Comparison of ENCODE assay signal across 11 cellular contexts in genomic region chrX:70456256-70456655, GRCh38. TPM values are rescaled to one million over a fixed set of nuclear protein-coding genes. Genes with fewer than 3 reads are reported as not detected.
DNase-seq lines count a peak whose midpoint lies in the region; ATAC-seq and TF ChIP-seq lines count a peak whose summit lies in the region.
"Had no signal": no experiment of that assay in that cellular context is flagged by ENCODE, and none has a peak within 500 bp of the region (broad histone marks: within the 10 kb centered on the region; RNA-seq: fewer than 3 reads in every experiment).

No MANE protein-coding gene starts in this region.

- intact Hi-C loops in left ventricle myocardium inferior (cut with micrococcal nuclease): no loop called here
- intact Hi-C loops in left cardiac atrium (cut with DNase I): loop anchor here in 1 of 2 donors (10.0 kb wide), 1 partner anchor 99 kb away; no protein-coding TSS in a partner anchor

- DNase-seq in left ventricle myocardium inferior: no peak
- DNase-seq in left cardiac atrium: no peak
- no peak for DNase-seq in upper lobe of left lung
- no peak for DNase-seq in NCI-H226
- no peak for DNase-seq in hepatic stellate cell (ENCODE audit: low spot score)
- no peak for DNase-seq in foreskin keratinocyte
- DNase-seq: testis had no signal

- no peak for TF ChIP-seq CTCF in left ventricle myocardium inferior (IDR thresholded peaks at IDR 0.05; ENCODE audit: borderline replicate concordance)
- TF ChIP-seq CTCF in WI38 (IDR thresholded peaks at IDR 0.05; ENCODE audit: low read depth, low read length): no peak
- TF ChIP-seq CTCF in upper lobe of left lung (IDR thresholded peaks at IDR 0.05): no peak
- no peak for TF ChIP-seq CTCF in foreskin keratinocyte (conservative IDR thresholded peaks at IDR 0.05)

- H3K36me3 ChIP-seq in left ventricle myocardium inferior: peaks cover 4% of the 10 kb centered on the region
- H3K36me3 ChIP-seq in iPS-20b (ENCODE audit: insufficient read depth, low read depth, low read length): peaks cover 36% of the 10 kb centered on the region
- H3K36me3 ChIP-seq in upper lobe of left lung: no peaks in the 10 kb centered on the region

- H3K27me3 ChIP-seq in left ventricle myocardium inferior (ENCODE audit: low read depth): no peaks in the 10 kb centered on the region
- no peaks in the 10 kb centered on the region for H3K27me3 ChIP-seq in iPS-20b (ENCODE audit: insufficient read depth, low read length)
- H3K27me3 ChIP-seq in upper lobe of left lung: peaks cover 0 to 13% (median 0%) of the 10 kb centered on the region in 4 donors
- H3K27me3 ChIP-seq in foreskin keratinocyte: no peaks in the 10 kb centered on the region
- H3K27me3 ChIP-seq: testis had no signal

- H3K4me1 ChIP-seq in left ventricle myocardium inferior (peaks cover 8% of the 10 kb centered on the region), iPS-20b (ENCODE audit: insufficient read depth, low read length) (peaks cover 9% of the 10 kb centered on the region; the same call in 1 of the 2 replicates), upper lobe of left lung (peaks cover 0 to 18% (median 4%) of the 10 kb centered on the region in 4 donors), foreskin keratinocyte (peaks cover 3% of the 10 kb centered on the region)
- H3K4me1 ChIP-seq: testis had no signal

- H3K9ac ChIP-seq in iPS-20b (ENCODE audit: low read depth, low read length): peak overlapping the region; percentile 97

- H3K4me3 ChIP-seq in left ventricle myocardium inferior: peak overlapping the region; percentile 67
- peak overlapping the region; percentile 61 for H3K4me3 ChIP-seq in WI38 (ENCODE audit: low read depth, low read length)
- peak overlapping the region; percentile 96 for H3K4me3 ChIP-seq in iPS-20b (ENCODE audit: low read length)
- peak overlapping the region in 3 of 4 donors; percentile 44 to 59 (median 58) for H3K4me3 ChIP-seq in upper lobe of left lung

- H3K9me3 ChIP-seq in left ventricle myocardium inferior (replicated peaks): no peaks in the 10 kb centered on the region
- H3K9me3 ChIP-seq in iPS-20b (ENCODE audit: insufficient read depth, low read depth, low read length): no peaks in the 10 kb centered on the region
- H3K9me3 ChIP-seq in upper lobe of left lung: no peaks in the 10 kb centered on the region
- H3K9me3 ChIP-seq: testis had no signal

- 36 to 68% methylated on average over 2 of the region's 2 CpGs for WGBS in upper lobe of left lung, 2 donors

- TF ChIP-seq POLR2A in upper lobe of left lung (IDR thresholded peaks at IDR 0.05): no peak

- ATAC-seq in left cardiac atrium: no peak
- ATAC-seq in upper lobe of left lung (ENCODE audit: low FRiP score in 2 of 2): no peak
- ATAC-seq in foreskin keratinocyte: no peak
- ATAC-seq: Panc1 had no signal

- no peak for TF ChIP-seq EP300 in upper lobe of left lung (IDR thresholded peaks at IDR 0.05)

- H3K27ac ChIP-seq in left ventricle myocardium inferior (replicated peaks) (peak overlapping the region; percentile 87), iPS-20b (ENCODE audit: low read length) (peak overlapping the region; percentile 91), upper lobe of left lung (no peak overlapping the region), foreskin keratinocyte (no peak overlapping the region)
- H3K27ac ChIP-seq: testis had no signal

RNA-seq across cellular contexts. Expression of gene DLG3, which starts 11.6 kb away (rescaled TPM):
- total RNA-seq in left ventricle myocardium inferior (7.9 TPM), left cardiac atrium (10 to 100 TPM; 14.8 to 15.0 TPM), upper lobe of left lung (10 to 100 TPM; 11.2 to 29.9 (median 16.6) TPM), foreskin keratinocyte (12.4 and 12.8 TPM in 2 replicates)
- 4.5 and 4.6 TPM in 2 replicates for polyA plus RNA-seq in foreskin keratinocyte

RNA-seq across cellular contexts. Expression of gene GDPD2, which starts 33.1 kb away (rescaled TPM):
- not detected for total RNA-seq in left ventricle myocardium inferior
- not detected for total RNA-seq in left cardiac atrium
- total RNA-seq in upper lobe of left lung: not detected
- total RNA-seq in foreskin keratinocyte: 0.14 and 0.17 TPM in 2 replicates
- polyA plus RNA-seq in foreskin keratinocyte: 0.04 and 0.09 TPM in 2 replicates
- total RNA-seq: osteocyte, testis had no signal

Comparison
In these comparisons a context has a peak if more than half of its experiments do, and no peak if none do; other contexts are left out.
1. H3K27ac ChIP-seq: peak in left ventricle myocardium inferior (single experiment) and iPS-20b (single experiment); none in upper lobe of left lung (0 of 4) and foreskin keratinocyte (single experiment).
2. Peak in every context shown above with its lines, with median percentiles within 50 percentile points of each other: H3K4me3 ChIP-seq.